27 cellular contexts compared by ENCODE assay signal in the genomic region with DNA sequence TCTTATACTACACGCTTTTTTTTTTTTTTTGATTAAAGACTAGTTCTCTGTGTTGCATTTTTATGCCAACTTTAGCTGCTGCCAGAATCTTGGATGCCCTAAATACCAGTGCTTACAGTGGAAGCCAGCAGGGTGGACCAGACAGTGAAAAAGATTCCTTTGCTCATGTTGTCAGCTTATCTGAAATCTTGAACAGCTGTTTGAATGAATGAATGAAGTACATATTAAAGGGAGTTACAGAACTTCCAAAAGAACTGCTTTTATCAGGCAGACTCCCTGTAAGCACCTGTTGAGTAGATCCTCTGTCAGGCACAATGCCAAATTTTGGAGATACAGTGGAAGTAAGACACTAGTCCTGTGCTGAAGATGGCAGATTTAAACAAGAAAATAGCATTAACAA.
"Had no signal": no experiment of that assay in that cellular context is flagged by ENCODE, and none has a peak within 500 bp of the region (broad histone marks: within the 10 kb centered on the region; RNA-seq: fewer than 3 reads in every experiment).

No MANE protein-coding gene starts in this region.

- ATAC-seq: activated CD8-positive, alpha-beta memory T cell treated with anti-CD3 and anti-CD28 coated beads, Interleukin-2, amount 10 ng/mL, durations not matched to agents 7 days and 5 days; activated CD8-positive, alpha-beta T cell treated with anti-CD3 and anti-CD28 coated beads, Interleukin-2, amount 10 ng/mL, durations not matched to agents 7 days and 5 days; activated naive CD4-positive, alpha-beta T cell treated with anti-CD3 and anti-CD28 coated beads, Interleukin-2, amount 50 U/mL, for 72 hours; activated naive CD8-positive, alpha-beta T cell treated with anti-CD3 and anti-CD28 coated beads, Interleukin-2, amount 50 U/mL, for 24 hours; activated T-cell treated with anti-CD3 and anti-CD28 coated beads, Interleukin-2, amount 50 U/mL, for 4 hours; Panc1; T-helper 17 cell; WTC11 had no signal

- DNase-seq: activated CD4-positive, alpha-beta T cell treated with anti-CD3 and anti-CD28 coated beads for 48 hours; activated CD4-positive, alpha-beta T cell treated with anti-CD3 and anti-CD28 coated beads, Interleukin-2, amount 50 U/mL, for 4 hours; activated CD4-positive, CD25-positive, alpha-beta regulatory T cell treated with anti-CD3 and anti-CD28 coated beads, Interleukin-2, amount 50 U/mL, for 72 hours; activated CD8-positive, alpha-beta memory T cell treated with anti-CD3 and anti-CD28 coated beads, Interleukin-2, amount 10 ng/mL, durations not matched to agents 7 days and 5 days; activated CD8-positive, alpha-beta T cell treated with anti-CD3 and anti-CD28 coated beads, Interleukin-2, amount 10 ng/mL, durations not matched to agents 7 days and 5 days; activated effector memory CD4-positive, alpha-beta T cell treated with anti-CD3 and anti-CD28 coated beads, Interleukin-2, amount 50 U/mL, for 16 hours; activated naive CD4-positive, alpha-beta T cell treated with Interleukin-2 at 50 U/mL for 16 hours; activated naive CD8-positive, alpha-beta T cell treated with anti-CD3 and anti-CD28 coated beads, Interleukin-2, amount 50 U/mL, for 24 hours; activated T-cell treated with anti-CD3 and anti-CD28 coated beads, Interleukin-2, amount 50 U/mL, for 4 hours; caudate nucleus; MM.1S; NCI-H1105; NCI-H1436; NCI-H1694 treated with DMSO at 0.1 percent for 48 hours; NCI-H2081; NCI-H2171; NCI-H226; NCI-H774; NK-92 treated with Interleukin-12 subunit alpha and Interleukin-12 subunit beta, amount 100 ng/mL, for 24 hours; OCI-M1; SHP77 treated with DMSO at 0.1 percent for 48 hours; T-helper 17 cell; T-helper 9 cell had no signal

- H3K27ac ChIP-seq: RWPE1 had no signal
